Comparison of ENCODE assay signal across 8 cellular contexts in the genomic region with DNA sequence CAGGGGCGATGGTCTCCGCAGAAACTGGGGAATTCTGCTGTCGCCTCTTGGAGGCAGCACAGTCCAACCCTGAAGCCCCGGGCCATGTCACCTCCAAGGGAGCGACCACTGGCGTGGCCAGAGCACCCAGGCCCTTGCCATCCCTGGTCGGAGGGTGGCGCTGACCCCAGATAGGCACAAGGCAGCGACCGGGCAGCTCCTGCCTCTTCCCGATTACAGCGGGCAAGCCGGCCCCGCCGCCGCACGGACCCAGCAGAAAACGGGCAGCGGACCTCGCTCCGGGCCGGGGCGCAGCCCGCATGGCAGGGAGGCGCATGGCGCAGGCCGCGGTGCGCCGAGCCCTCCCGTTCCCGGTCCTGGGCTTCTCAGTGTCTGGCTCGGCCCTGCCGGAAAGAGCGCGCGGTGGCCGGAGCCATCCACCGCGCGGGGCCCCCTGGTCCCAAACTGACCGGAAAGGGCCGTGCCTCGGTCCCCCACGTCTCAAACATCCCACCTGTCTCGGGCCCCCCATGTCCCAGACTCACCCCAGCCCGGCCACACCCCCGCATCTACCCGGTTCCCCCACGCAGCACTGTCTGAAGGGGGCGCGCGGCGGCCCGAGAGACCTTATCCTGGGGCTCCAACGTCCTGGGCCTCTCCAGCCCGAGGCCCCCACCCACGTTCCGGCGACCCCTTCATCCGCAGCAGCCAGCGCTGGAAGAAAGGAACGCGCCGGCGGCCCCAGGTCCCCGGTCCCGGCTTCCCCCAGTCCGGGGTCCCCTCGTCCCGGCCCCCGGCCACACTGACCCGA. TPM values are rescaled to one million over a fixed set of nuclear protein-coding genes. Genes with fewer than 3 reads are reported as not detected.
DNase-seq lines count a peak whose midpoint lies in the region; ATAC-seq, FAIRE-seq and TF ChIP-seq lines count a peak whose summit lies in the region.

No MANE protein-coding gene starts in this region.

- H3K4me3 Mint-ChIP-seq in activated CD4-positive, alpha-beta T cell treated with anti-CD3 and anti-CD28 coated beads for 36 hours, result peak overlapping the region; percentile 35

- H3K27ac ChIP-seq in mammary epithelial cell (ENCODE audit: insufficient read depth, low read depth, low read length), result no peak overlapping the region
- no peak overlapping the region for H3K27ac ChIP-seq in kidney (ENCODE audit: low read depth in 2 of 2, low read length in 2 of 2)
- peak overlapping the region; percentile 99 for H3K27ac ChIP-seq in temporal lobe (ENCODE audit: low read depth, low read length)

- no peaks in the 10 kb centered on the region for H3K9me3 Mint-ChIP-seq in activated CD4-positive, alpha-beta T cell treated with anti-CD3 and anti-CD28 coated beads for 36 hours (ENCODE audit: low read depth)

- ATAC-seq in activated CD4-positive, alpha-beta T cell treated with anti-CD3 and anti-CD28 coated beads for 36 hours, result no peak

- H3K79me2 ChIP-seq in mammary epithelial cell (ENCODE audit: insufficient read depth, low read length), result no peaks in the 10 kb centered on the region

- no TSS peak for BruUV-seq in mammary epithelial cell (replicated peaks; lab: Mats Ljungman, UMichigan)

- H3K27ac Mint-ChIP-seq in activated CD4-positive, alpha-beta T cell treated with anti-CD3 and anti-CD28 coated beads for 36 hours, result no peak overlapping the region

- no peaks in the 10 kb centered on the region for H3K9me3 ChIP-seq in mammary epithelial cell (replicated peaks; ENCODE audit: insufficient read depth, low read length)
- H3K9me3 ChIP-seq in kidney (ENCODE audit: control insufficient read depth in 1 of 2, low read length in 2 of 2), result no peaks in the 10 kb centered on the region

- H3K4me1 ChIP-seq in mammary epithelial cell (ENCODE audit: insufficient read depth, low read length) (peaks cover 15% of the 10 kb centered on the region), kidney (ENCODE audit: control insufficient read depth in 1 of 2, insufficient read depth in 1 of 2, low read depth in 1 of 2, low read length in 2 of 2) (no peaks in the 10 kb centered on the region)

- peaks cover 3% of the 10 kb centered on the region for H3K36me3 Mint-ChIP-seq in activated CD4-positive, alpha-beta T cell treated with anti-CD3 and anti-CD28 coated beads for 36 hours (ENCODE audit: low read depth)

- WGBS in mammary epithelial cell (ENCODE audit: low coverage, missing lambda C conversion rate), result 1% methylated on average over 15 of the region's 73 CpGs

- in situ Hi-C loops in mammary epithelial cell (cut with MboI; ENCODE audit: low sequenced_read_pairs in 2 of 2), result no loop called here

- peaks cover 25% of the 10 kb centered on the region for H3K27me3 Mint-ChIP-seq in activated CD4-positive, alpha-beta T cell treated with anti-CD3 and anti-CD28 coated beads for 36 hours

- intact Hi-C loops in activated CD4-positive, alpha-beta T cell treated with anti-CD3 and anti-CD28 coated beads for 36 hours (cut with DNase I, micrococcal nuclease), result no loop called here
- intact Hi-C loops in mammary epithelial cell (cut with micrococcal nuclease) (loop anchor here (1.0 kb wide), 1 partner anchor 91 kb away; no protein-coding TSS in a partner anchor), kidney (cut with DNase I) (no loop called here)

- H3K36me3 ChIP-seq in mammary epithelial cell (ENCODE audit: insufficient read depth, low read length) (no peaks in the 10 kb centered on the region), kidney (ENCODE audit: control insufficient read depth in 1 of 2, insufficient read depth in 2 of 2, low read length in 2 of 2) (no peaks in the 10 kb centered on the region)

- CTCF ChIA-PET in activated CD4-positive, alpha-beta T cell treated with anti-CD3 and anti-CD28 coated beads for 36 hours (lab: Charles Lee), result interaction anchor here (0.6 to 0.7 kb wide), 2 partner anchors 24 to 421 kb away, joined by 3 read pairs; partner anchors contain the start of genes COPE and DDX49
- CTCF ChIA-PET in mammary epithelial cell (lab: Charles Lee; ENCODE audit: low non-redundant PET), result interaction anchor here (0.7 kb wide), 1 partner anchor 91 kb away, joined by 5 read pairs; no protein-coding TSS in a partner anchor

- dilution Hi-C loops in mammary epithelial cell (cut with HindIII; ENCODE audit: low sequenced_read_pairs), result no loop called here

- TF ChIP-seq CTCF in mammary epithelial cell (conservative IDR thresholded peaks at IDR 0.05 in 1 of 2, IDR thresholded peaks at IDR 0.05 in 1 of 2; ENCODE audit: extremely low read depth in 1 of 2, insufficient read depth in 1 of 2, low read depth in 1 of 2, low read length in 2 of 2) (peak in 1 of 2 donors; percentile 27), kidney (IDR thresholded peaks at IDR 0.05; ENCODE audit: borderline replicate concordance, extremely low read depth, insufficient read depth) (peak; percentile 9)

- peaks cover 18% of the 10 kb centered on the region for H3K27me3 ChIP-seq in mammary epithelial cell (ENCODE audit: insufficient read depth, low read length)

- H3K4me1 Mint-ChIP-seq in activated CD4-positive, alpha-beta T cell treated with anti-CD3 and anti-CD28 coated beads for 36 hours, result peaks cover 4% of the 10 kb centered on the region

- H2AFZ ChIP-seq in mammary epithelial cell (ENCODE audit: low read depth, low read length), result peak overlapping the region; percentile 14

- no peak for DNase-seq in activated CD4-positive, alpha-beta T cell treated with anti-CD3 and anti-CD28 coated beads for 36 hours
- DNase-seq in activated CD4-positive, alpha-beta T cell treated with anti-CD3 and anti-CD28 coated beads for 48 hours, result no peak
- DNase-seq in NCI-H748 (lab: John Stamatoyannopoulos, UW; ENCODE audit: unreplicated experiment), result peak; percentile 72
- DNase-seq in mammary epithelial cell, result peak; percentile 28
- peak; percentile 78 for DNase-seq in kidney
- DNase-seq in GM19240 (ENCODE audit: insufficient read length, low spot score), result no peak
- no peak for DNase-seq in NCI-H2107 treated with DMSO at 0.1 percent for 48 hours (lab: John Stamatoyannopoulos, UW; ENCODE audit: unreplicated experiment)

- H3K4me3 ChIP-seq in mammary epithelial cell (replicated peaks in 1 of 3; ENCODE audit: insufficient read depth in 1 of 3, low read depth in 2 of 3, low read length in 3 of 3) (peak overlapping the region; percentile 20 to 41 (median 33)), kidney (ENCODE audit: low read length in 2 of 2) (no peak overlapping the region)

- POLR2A ChIA-PET in activated CD4-positive, alpha-beta T cell treated with anti-CD3 and anti-CD28 coated beads for 36 hours (lab: Charles Lee), result no interaction called here

- FAIRE-seq in kidney (lab: Jason Lieb, UNC), result no peak

- H3K4me2 ChIP-seq in mammary epithelial cell (ENCODE audit: insufficient read depth, low read depth, low read length), result peak overlapping the region; percentile 93

- no peak overlapping the region for H3K9ac ChIP-seq in mammary epithelial cell (ENCODE audit: insufficient read depth, low read length)
- H3K9ac ChIP-seq in kidney (ENCODE audit: low read length in 2 of 2), result no peak overlapping the region

- no peaks in the 10 kb centered on the region for H4K20me1 ChIP-seq in mammary epithelial cell (ENCODE audit: insufficient read depth, low read length)

RNA-seq across cellular contexts. Expression of gene CERS1, which starts 0.7 kb away (rescaled TPM):
- under 1 TPM; 0.11 to 0.16 TPM for total RNA-seq in activated CD4-positive, alpha-beta T cell treated with anti-CD3 and anti-CD28 coated beads for 36 hours
- total RNA-seq in mammary epithelial cell, result 1 to 10 TPM in 1 of 2 donors, under 1 TPM in 1; 0.33 to 1.4 TPM
- polyA plus RNA-seq in mammary epithelial cell, result 0.65 TPM
- not detected for polyA minus RNA-seq in mammary epithelial cell
- total RNA-seq in kidney, result 0.50 TPM
- not detected for polyA plus RNA-seq in kidney (ENCODE audit: insufficient read depth, low read depth, low replicate concordance)
- total RNA-seq in temporal lobe, result 22.4 TPM

RNA-seq across cellular contexts. Expression of gene COPE, which starts 24.0 kb away (rescaled TPM):
- total RNA-seq in activated CD4-positive, alpha-beta T cell treated with anti-CD3 and anti-CD28 coated beads for 36 hours, result 100 to 1,000 TPM; 158 to 182 TPM
- total RNA-seq in mammary epithelial cell (100 to 1,000 TPM; 180 to 226 TPM), kidney (166 TPM), temporal lobe (65.2 TPM)
- polyA plus RNA-seq in mammary epithelial cell (248 TPM), kidney (ENCODE audit: insufficient read depth, low read depth, low replicate concordance) (263 TPM)
- 75.2 TPM for polyA minus RNA-seq in mammary epithelial cell

RNA-seq across cellular contexts. Expression of gene DDX49, which starts 24.3 kb away (rescaled TPM):
- 10 to 100 TPM; 51.4 to 53.4 TPM for total RNA-seq in activated CD4-positive, alpha-beta T cell treated with anti-CD3 and anti-CD28 coated beads for 36 hours
- total RNA-seq in mammary epithelial cell (10 to 100 TPM; 44.2 to 47.7 TPM), kidney (39.5 TPM), temporal lobe (43.8 TPM)
- polyA plus RNA-seq in mammary epithelial cell (44.4 TPM), kidney (ENCODE audit: insufficient read depth, low read depth, low replicate concordance) (40.6 TPM)
- 27.9 TPM for polyA minus RNA-seq in mammary epithelial cell

RNA-seq across cellular contexts. Expression of gene HOMER3, which starts 45.8 kb away (rescaled TPM):
- under 1 TPM; 0.46 to 0.62 TPM for total RNA-seq in activated CD4-positive, alpha-beta T cell treated with anti-CD3 and anti-CD28 coated beads for 36 hours
- total RNA-seq in mammary epithelial cell (100 to 1,000 TPM; 114 to 138 TPM), kidney (34.3 TPM), temporal lobe (17.7 TPM)
- polyA plus RNA-seq in mammary epithelial cell (110 TPM), kidney (ENCODE audit: insufficient read depth, low read depth, low replicate concordance) (53.1 TPM)
- 18.1 TPM for polyA minus RNA-seq in mammary epithelial cell

Comparison
In these comparisons a context has a peak if more than half of its experiments do, and no peak if none do; other contexts are left out.
1. DNase-seq: peak in NCI-H748 (single experiment), mammary epithelial cell (single experiment) and kidney (single experiment); none in activated CD4-positive, alpha-beta T cell treated with anti-CD3 and anti-CD28 coated beads for 36 hours (single experiment), activated CD4-positive, alpha-beta T cell treated with anti-CD3 and anti-CD28 coated beads for 48 hours (single experiment), GM19240 (single experiment) and NCI-H2107 treated with DMSO at 0.1 percent for 48 hours (single experiment).
2. H3K4me3 ChIP-seq: peak in mammary epithelial cell (3 of 3); none in kidney (0 of 2).